24 cellular contexts compared by ENCODE assay signal in the genomic region with DNA sequence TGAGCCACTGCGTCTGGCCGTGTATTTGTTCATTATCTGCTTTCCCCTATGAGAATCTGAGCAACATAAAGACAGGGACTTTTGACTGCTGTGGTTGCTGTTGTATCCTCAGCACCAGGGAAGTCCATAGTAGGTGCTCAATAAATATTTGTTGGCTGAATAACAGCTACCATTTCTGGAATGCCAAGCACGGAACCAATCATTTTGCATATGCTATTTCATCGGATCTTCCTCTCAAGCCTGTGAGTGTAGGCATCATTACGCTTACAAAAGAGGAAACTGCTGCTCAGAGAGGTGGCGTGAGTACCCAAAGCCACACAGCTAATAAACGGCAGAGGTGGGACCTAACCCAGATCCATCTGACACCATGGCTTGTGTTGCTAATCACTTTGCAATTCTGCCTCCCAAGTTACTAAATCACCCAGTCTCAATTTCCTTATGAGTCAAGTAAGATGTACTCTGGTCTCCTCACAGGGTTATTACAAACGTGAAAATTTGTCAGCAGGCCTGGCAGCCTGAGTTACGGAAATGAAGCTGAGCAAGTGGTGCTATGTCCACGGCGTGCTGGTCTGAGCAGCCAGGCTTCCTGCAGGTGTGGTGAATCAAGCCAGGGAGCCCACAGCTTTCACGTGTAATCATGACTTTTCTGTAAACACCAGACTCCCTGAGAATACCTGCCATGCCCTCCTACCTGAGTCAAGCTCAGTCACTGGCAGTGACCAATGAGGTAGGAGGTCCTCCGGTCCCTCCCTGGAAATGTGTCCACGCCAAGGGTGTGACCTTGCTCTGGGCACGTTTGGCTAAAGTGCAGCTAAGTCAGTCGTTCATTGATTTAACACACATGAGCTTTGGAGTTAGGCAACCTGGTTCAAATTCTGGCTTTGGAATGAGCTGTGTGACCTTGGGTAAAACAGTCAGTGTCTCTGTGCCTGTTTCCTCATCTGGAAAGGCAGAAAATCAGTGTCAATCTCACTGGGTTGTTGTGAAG. TPM values are rescaled to one million over a fixed set of nuclear protein-coding genes. Genes with fewer than 3 reads are reported as not detected.
DNase-seq lines count a peak whose midpoint lies in the region; ATAC-seq, FAIRE-seq and TF ChIP-seq lines count a peak whose summit lies in the region.
"Had no signal": no experiment of that assay in that cellular context is flagged by ENCODE, and none has a peak within 500 bp of the region (broad histone marks: within the 10 kb centered on the region; RNA-seq: fewer than 3 reads in every experiment).

No MANE protein-coding gene starts in this region.

- TF ChIP-seq POLR2A in breast epithelium (IDR thresholded peaks at IDR 0.05) (no peak), HepG2 (IDR thresholded peaks at IDR 0.05; ENCODE audit: insufficient read depth in 1 of 2, low read depth in 2 of 2, low read length in 2 of 2) (no peak)

- H3K4me2 ChIP-seq in HepG2 (ENCODE audit: low read depth, low read length), result peak overlapping the region; percentile 50
- H3K4me2 ChIP-seq: BLaER1 treated with 17β-estradiol and CSF1 and Interleukin-3, amounts not matched to agents 10 nM and 100 nM had no signal

- no peak for TF ChIP-seq RAD21 in HepG2 (CRISPR knock-in tag; IDR thresholded peaks at IDR 0.05)

- in situ Hi-C loops in HepG2 (cut with HindIII; ENCODE audit: extremely low pct_ligation_motif_present, low pct_unique_long_range_greater_than_20kb), result no loop called here

- POLR2A ChIA-PET in MCF 10A (lab: Yijun Ruan, JAX), result interaction anchor here (0.5 to 1.7 kb wide), 7 partner anchors 10 to 193 kb away, joined by 3 to 7 read pairs (median 4); partner anchors contain the start of genes RSRP1 and SYF2
- POLR2A ChIA-PET in HepG2 (lab: Yijun Ruan, JAX), result no interaction called here

- no peaks in the 10 kb centered on the region for H3K27me3 ChIP-seq in breast epithelium
- H3K27me3 ChIP-seq in colonic mucosa, result no peaks in the 10 kb centered on the region
- H3K27me3 ChIP-seq in HepG2 (ENCODE audit: control insufficient read depth in 1 of 2, insufficient read depth in 2 of 2, low read length in 2 of 2), result no peaks in the 10 kb centered on the region; a peak in 1 of 5 replicates
- H3K27me3 ChIP-seq: BLaER1 treated with 17β-estradiol and CSF1 and Interleukin-3, amounts not matched to agents 10 nM and 100 nM; MG63 had no signal

- no peaks in the 10 kb centered on the region for H3K9me3 Mint-ChIP-seq in MCF 10A (ENCODE audit: unreplicated experiment)
- H3K9me3 Mint-ChIP-seq in activated naive CD8-positive, alpha-beta T cell treated with anti-CD3 and anti-CD28 coated beads, Interleukin-2, amount 50 U/mL, for 24 hours, result no peaks in the 10 kb centered on the region
- H3K9me3 Mint-ChIP-seq: naive thymus-derived CD8-positive, alpha-beta T cell had no signal

- CTCF ChIA-PET in MCF 10A (lab: Yijun Ruan, JAX), result interaction anchor here (0.5 kb wide), 1 partner anchor 63 kb away, joined by 3 read pairs; no protein-coding TSS in a partner anchor
- CTCF ChIA-PET in HepG2 (lab: Yijun Ruan, JAX; ENCODE audit: low intra/inter-chr PET ratio, low total read pairs), result no interaction called here

- H3K36me3 Mint-ChIP-seq in MCF 10A (ENCODE audit: insufficient read depth, unreplicated experiment), result no peaks in the 10 kb centered on the region
- H3K36me3 Mint-ChIP-seq in activated naive CD8-positive, alpha-beta T cell treated with anti-CD3 and anti-CD28 coated beads, Interleukin-2, amount 50 U/mL, for 24 hours (ENCODE audit: low read depth), result no peaks in the 10 kb centered on the region
- H3K36me3 Mint-ChIP-seq: naive thymus-derived CD8-positive, alpha-beta T cell had no signal

- no peak; the same call in 2 of the 3 replicates for ATAC-seq in HepG2
- no peak for ATAC-seq in activated naive CD8-positive, alpha-beta T cell treated with anti-CD3 and anti-CD28 coated beads, Interleukin-2, amount 50 U/mL, for 24 hours
- ATAC-seq: activated CD4-positive, alpha-beta T cell treated with anti-CD3 and anti-CD28 coated beads for 36 hours; HCT116; naive thymus-derived CD8-positive, alpha-beta T cell had no signal

- FAIRE-seq in HepG2 (lab: Jason Lieb, UNC) (peak; percentile 21), RCC 7860 (lab: Jason Lieb, UNC) (no peak)
- FAIRE-seq: colon, endometrium had no signal

- no peak overlapping the region for H3K27ac ChIP-seq in breast epithelium
- peak overlapping the region; percentile 55 for H3K27ac ChIP-seq in colonic mucosa
- no peak overlapping the region for H3K27ac ChIP-seq in HepG2 (ENCODE audit: extremely low read length, insufficient read depth, low read length)
- H3K27ac ChIP-seq: BLaER1 treated with 17β-estradiol and CSF1 and Interleukin-3, amounts not matched to agents 10 nM and 100 nM; SK-N-MC had no signal

- BruUV-seq in MCF 10A (replicated peaks; lab: Mats Ljungman, UMichigan), result no TSS peak
- BruUV-seq in HepG2 (replicated peaks; lab: Mats Ljungman, UMichigan), result no TSS peak

- H3K36me3 ChIP-seq in breast epithelium (no peaks in the 10 kb centered on the region), colonic mucosa (no peaks in the 10 kb centered on the region), HepG2 (replicated peaks in 1 of 2; ENCODE audit: control insufficient read depth in 1 of 2, insufficient read depth in 2 of 2, low read length in 2 of 2) (no peaks in the 10 kb centered on the region)
- H3K36me3 ChIP-seq: BLaER1 treated with 17β-estradiol and CSF1 and Interleukin-3, amounts not matched to agents 10 nM and 100 nM; MG63 had no signal

- DNase-seq in MCF 10A (ENCODE audit: unreplicated experiment) (peak; percentile 36), breast epithelium (ENCODE audit: low spot score in 2 of 2) (no peak), colonic mucosa (peak; percentile 69), HepG2 (ENCODE audit: low spot score) (peak; percentile 19), HUDEP-2 (lab: John Stamatoyannopoulos, UW; ENCODE audit: unreplicated experiment in 76 of 76) (no peak), RCC 7860 (ENCODE audit: low spot score) (no peak)
- DNase-seq in stimulated activated naive CD4-positive, alpha-beta T cell treated with Interleukin-2 at 50 U/mL for 16 hours (lab: John Stamatoyannopoulos, UW), result no peak
- no peak for DNase-seq in activated naive CD8-positive, alpha-beta T cell treated with anti-CD3 and anti-CD28 coated beads, Interleukin-2, amount 50 U/mL, for 24 hours
- DNase-seq: 8988T; activated CD4-positive, alpha-beta T cell treated with anti-CD3 and anti-CD28 coated beads for 36 hours; activated effector memory CD4-positive, alpha-beta T cell treated with anti-CD3 and anti-CD28 coated beads, Interleukin-2, amount 50 U/mL, for 16 hours; DMS153; MG63; naive thymus-derived CD8-positive, alpha-beta T cell; NCI-H1930; posterior cingulate gyrus had no signal

- intact Hi-C loops in MCF 10A (cut with micrococcal nuclease) (no loop called here), breast epithelium (cut with DNase I; ENCODE audit: low total_unique reads) (no loop called here), colonic mucosa (cut with DNase I) (no loop called here), HepG2 (cut with micrococcal nuclease; ENCODE audit: unreplicated experiment) (no loop called here)

- no peak for TF ChIP-seq EP300 in HepG2 (IDR thresholded peaks at IDR 0.05; ENCODE audit: low read depth in 2 of 2, low read length in 2 of 2)
- no peak for TF ChIP-seq EP300 in HepG2 (CRISPR knock-in tag; IDR thresholded peaks at IDR 0.05; ENCODE audit: borderline replicate concordance)

- H2AFZ ChIP-seq in HepG2 (ENCODE audit: low read length), result no peak overlapping the region

- H3K79me2 ChIP-seq in HepG2 (ENCODE audit: insufficient read depth, low read length), result no peaks in the 10 kb centered on the region

- no peaks in the 10 kb centered on the region for H4K20me1 ChIP-seq in HepG2 (ENCODE audit: insufficient read depth, low read length)
- H4K20me1 ChIP-seq: BLaER1 treated with 17β-estradiol and CSF1 and Interleukin-3, amounts not matched to agents 10 nM and 100 nM had no signal

- no peaks in the 10 kb centered on the region for H3K9me3 ChIP-seq in breast epithelium
- H3K9me3 ChIP-seq in colonic mucosa, result no peaks in the 10 kb centered on the region
- H3K9me3 ChIP-seq in HepG2 (ENCODE audit: low read length), result no peaks in the 10 kb centered on the region
- H3K9me3 ChIP-seq: BLaER1 treated with 17β-estradiol and CSF1 and Interleukin-3, amounts not matched to agents 10 nM and 100 nM; MG63 had no signal

- WGBS in HepG2 (ENCODE audit: low lambda C conversion rate), result 38% methylated on average over 14 of the region's 16 CpGs

- no peak overlapping the region for H3K4me3 Mint-ChIP-seq in MCF 10A (ENCODE audit: unreplicated experiment)
- no peak overlapping the region for H3K4me3 Mint-ChIP-seq in activated naive CD8-positive, alpha-beta T cell treated with anti-CD3 and anti-CD28 coated beads, Interleukin-2, amount 50 U/mL, for 24 hours
- H3K4me3 Mint-ChIP-seq: activated CD4-positive, alpha-beta T cell treated with anti-CD3 and anti-CD28 coated beads for 36 hours; naive thymus-derived CD8-positive, alpha-beta T cell had no signal

- H3K27me3 Mint-ChIP-seq in MCF 10A (ENCODE audit: insufficient read depth, unreplicated experiment), result no peaks in the 10 kb centered on the region
- H3K27me3 Mint-ChIP-seq in activated naive CD8-positive, alpha-beta T cell treated with anti-CD3 and anti-CD28 coated beads, Interleukin-2, amount 50 U/mL, for 24 hours, result peaks cover 2% of the 10 kb centered on the region
- H3K27me3 Mint-ChIP-seq: activated CD4-positive, alpha-beta T cell treated with anti-CD3 and anti-CD28 coated beads for 36 hours had no signal

- H3K27ac Mint-ChIP-seq in MCF 10A (ENCODE audit: low read depth, unreplicated experiment), result no peak overlapping the region
- H3K27ac Mint-ChIP-seq in activated naive CD8-positive, alpha-beta T cell treated with anti-CD3 and anti-CD28 coated beads, Interleukin-2, amount 50 U/mL, for 24 hours, result no peak overlapping the region
- H3K27ac Mint-ChIP-seq: activated CD4-positive, alpha-beta T cell treated with anti-CD3 and anti-CD28 coated beads for 36 hours had no signal

- peaks cover 6% of the 10 kb centered on the region for H3K4me1 Mint-ChIP-seq in MCF 10A (ENCODE audit: insufficient read depth, unreplicated experiment)
- peaks cover 6% of the 10 kb centered on the region for H3K4me1 Mint-ChIP-seq in activated naive CD8-positive, alpha-beta T cell treated with anti-CD3 and anti-CD28 coated beads, Interleukin-2, amount 50 U/mL, for 24 hours

- no peak for TF ChIP-seq CTCF in MCF 10A (IDR thresholded peaks at IDR 0.05; ENCODE audit: unreplicated experiment)
- TF ChIP-seq CTCF in breast epithelium (IDR thresholded peaks at IDR 0.05), result no peak
- TF ChIP-seq CTCF in colonic mucosa (IDR thresholded peaks at IDR 0.05), result no peak
- no peak for TF ChIP-seq CTCF in HepG2 (CRISPR knock-in tag; IDR thresholded peaks at IDR 0.05)

- H3K4me3 ChIP-seq in breast epithelium, result no peak overlapping the region
- H3K4me3 ChIP-seq in colonic mucosa, result no peak overlapping the region
- H3K4me3 ChIP-seq in HepG2 (replicated peaks in 1 of 3; ENCODE audit: insufficient read depth in 1 of 3, low read depth in 2 of 3, low read length in 3 of 3), result peak overlapping the region in 1 of 3 experiments; percentile 9; a peak in 1 of 6 replicates
- H3K4me3 ChIP-seq: BLaER1 treated with 17β-estradiol and CSF1 and Interleukin-3, amounts not matched to agents 10 nM and 100 nM; lung; MG63; SK-N-MC had no signal

- H3K4me1 ChIP-seq in breast epithelium, result no peaks in the 10 kb centered on the region
- no peaks in the 10 kb centered on the region for H3K4me1 ChIP-seq in colonic mucosa
- H3K4me1 ChIP-seq in HepG2 (ENCODE audit: insufficient read depth, low read length), result peaks cover 29% of the 10 kb centered on the region

- H3K9ac ChIP-seq in colonic mucosa (ENCODE audit: low read depth in 2 of 2, low read length in 2 of 2) (peak overlapping the region in 1 of 2 donors; percentile 38), HepG2 (ENCODE audit: insufficient read depth, low read depth, low read length) (peak overlapping the region; percentile 11; the same call in 1 of the 2 replicates)
- H3K9ac ChIP-seq: BLaER1 treated with 17β-estradiol and CSF1 and Interleukin-3, amounts not matched to agents 10 nM and 100 nM had no signal

RNA-seq across cellular contexts. Expression of gene RHCE, which starts 4.8 kb away (rescaled TPM):
- 0.42 and 0.61 TPM in 2 replicates for total RNA-seq in MCF 10A (2022)
- total RNA-seq in breast epithelium, result under 1 TPM in 2 of 3 donors, not detected in 1; 0.32 to 0.66 TPM
- under 1 TPM; 0.27 to 0.32 TPM for total RNA-seq in colonic mucosa
- not detected in 2 replicates for total RNA-seq in HepG2 (2016; rRNA removed; fragmentation: Illumina TruSeq; extraction: Trizol)
- not detected in 2 replicates for total RNA-seq in HepG2 (2016; cell fraction: cytosol; rRNA removed; fragmentation: Illumina TruSeq; extraction: Trizol; ENCODE audit: low read depth)
- total RNA-seq in HepG2 (2016; cell fraction: insoluble cytoplasmic fraction; rRNA removed; fragmentation: Illumina TruSeq; extraction: Trizol), result 0.09 TPM in 1 of 2 replicates, not detected in the other
- 0.14 TPM in 1 of 2 replicates, not detected in the other for total RNA-seq in HepG2 (2016; cell fraction: membrane; rRNA removed; fragmentation: Illumina TruSeq; extraction: Trizol)
- not detected in 2 replicates for total RNA-seq in HepG2 (2016; cell fraction: nucleus; rRNA removed; fragmentation: Illumina TruSeq; extraction: Trizol)
- polyA plus RNA-seq in HepG2 (2011; rRNA removed), result 0.30 and 0.46 TPM in 2 replicates
- 0.40 and 0.70 TPM in 2 replicates for polyA plus RNA-seq in HepG2 (2011; cell fraction: cytosol; rRNA removed)
- 0.24 and 0.35 TPM in 2 replicates for polyA plus RNA-seq in HepG2 (2011; cell fraction: nucleus; rRNA removed)
- 0.90 TPM in 1 of 2 replicates, not detected in the other for polyA plus RNA-seq in HepG2 (2012)
- polyA plus RNA-seq in HepG2 (2016; cell fraction: cytosol; fragmentation: Illumina TruSeq; extraction: Trizol; ENCODE audit: low read depth), result not detected in 2 replicates
- polyA plus RNA-seq in HepG2 (2016; cell fraction: insoluble cytoplasmic fraction; fragmentation: Illumina TruSeq; extraction: Trizol; ENCODE audit: low read depth), result not detected in 2 replicates
- polyA plus RNA-seq in HepG2 (2016; cell fraction: membrane; fragmentation: Illumina TruSeq; extraction: Trizol; ENCODE audit: low read depth), result 0.14 TPM in 1 of 2 replicates, not detected in the other
- polyA plus RNA-seq in HepG2 (2016; cell fraction: nucleus; fragmentation: Illumina TruSeq; extraction: Trizol; ENCODE audit: insufficient read depth, low read depth), result not detected in 2 replicates
- polyA minus RNA-seq in HepG2 (2011; rRNA and poly(A)+ RNA removed; ENCODE audit: low replicate concordance), result 0.10 and 0.40 TPM in 2 replicates
- polyA minus RNA-seq in HepG2 (2011; cell fraction: cytosol; rRNA and poly(A)+ RNA removed), result not detected in 2 replicates
- polyA minus RNA-seq in HepG2 (2011; cell fraction: nucleus; rRNA and poly(A)+ RNA removed), result not detected in 2 replicates
- total RNA-seq: HT-29, NCI-H460 had no signal

RNA-seq across cellular contexts. Expression of gene MACO1, which starts 5.3 kb away (rescaled TPM):
- total RNA-seq in MCF 10A (2022) (17.4 and 19.3 TPM in 2 replicates), breast epithelium (10 to 100 TPM; 15.0 to 24.0 (median 17.7) TPM), colonic mucosa (10 to 100 TPM; 17.7 to 28.2 TPM), HepG2 (2016; rRNA removed; fragmentation: Illumina TruSeq; extraction: Trizol) (9.2 and 17.0 TPM in 2 replicates)
- 2.6 and 3.3 TPM in 2 replicates for total RNA-seq in HepG2 (2016; cell fraction: cytosol; rRNA removed; fragmentation: Illumina TruSeq; extraction: Trizol; ENCODE audit: low read depth)
- 9.2 and 18.3 TPM in 2 replicates for total RNA-seq in HepG2 (2016; cell fraction: insoluble cytoplasmic fraction; rRNA removed; fragmentation: Illumina TruSeq; extraction: Trizol)
- total RNA-seq in HepG2 (2016; cell fraction: membrane; rRNA removed; fragmentation: Illumina TruSeq; extraction: Trizol), result 6.1 and 7.5 TPM in 2 replicates
- 15.7 and 18.2 TPM in 2 replicates for total RNA-seq in HepG2 (2016; cell fraction: nucleus; rRNA removed; fragmentation: Illumina TruSeq; extraction: Trizol)
- 9.7 TPM in 2 replicates for polyA plus RNA-seq in HepG2 (2011; rRNA removed)
- 5.9 and 8.6 TPM in 2 replicates for polyA plus RNA-seq in HepG2 (2011; cell fraction: cytosol; rRNA removed)
- 4.1 and 4.6 TPM in 2 replicates for polyA plus RNA-seq in HepG2 (2011; cell fraction: nucleus; rRNA removed)
- polyA plus RNA-seq in HepG2 (2012), result 16.4 and 19.7 TPM in 2 replicates
- polyA plus RNA-seq in HepG2 (2016; cell fraction: cytosol; fragmentation: Illumina TruSeq; extraction: Trizol; ENCODE audit: low read depth), result 1.4 and 1.9 TPM in 2 replicates
- polyA plus RNA-seq in HepG2 (2016; cell fraction: insoluble cytoplasmic fraction; fragmentation: Illumina TruSeq; extraction: Trizol; ENCODE audit: low read depth), result 9.8 and 10.1 TPM in 2 replicates
- polyA plus RNA-seq in HepG2 (2016; cell fraction: membrane; fragmentation: Illumina TruSeq; extraction: Trizol; ENCODE audit: low read depth), result 3.6 and 4.1 TPM in 2 replicates
- 22.2 and 24.5 TPM in 2 replicates for polyA plus RNA-seq in HepG2 (2016; cell fraction: nucleus; fragmentation: Illumina TruSeq; extraction: Trizol; ENCODE audit: insufficient read depth, low read depth)
- 4.5 and 4.7 TPM in 2 replicates for polyA minus RNA-seq in HepG2 (2011; rRNA and poly(A)+ RNA removed; ENCODE audit: low replicate concordance)
- polyA minus RNA-seq in HepG2 (2011; cell fraction: cytosol; rRNA and poly(A)+ RNA removed), result 9.5 and 9.6 TPM in 2 replicates
- polyA minus RNA-seq in HepG2 (2011; cell fraction: nucleus; rRNA and poly(A)+ RNA removed), result 7.5 and 9.8 TPM in 2 replicates

Comparison
In these comparisons a context has a peak if more than half of its experiments do, and no peak if none do; other contexts are left out.
1. DNase-seq: peak in MCF 10A (single experiment), colonic mucosa (single experiment) and HepG2 (single experiment); none in breast epithelium (0 of 2), stimulated activated naive CD4-positive, alpha-beta T cell treated with Interleukin-2 at 50 U/mL for 16 hours (single experiment), HUDEP-2 (0 of 76), RCC 7860 (single experiment) and activated naive CD8-positive, alpha-beta T cell treated with anti-CD3 and anti-CD28 coated beads, Interleukin-2, amount 50 U/mL, for 24 hours (single experiment).